ENCODE assay signal across 10 cellular contexts in genomic region chr1:64223329-64224151, GRCh38. TPM values are rescaled to one million over a fixed set of nuclear protein-coding genes. Genes with fewer than 3 reads are reported as not detected.
DNase-seq lines count a peak whose midpoint lies in the region; ATAC-seq, FAIRE-seq and TF ChIP-seq lines count a peak whose summit lies in the region.
"Had no signal": no experiment of that assay in that cellular context is flagged by ENCODE, and none has a peak within 500 bp of the region (broad histone marks: within the 10 kb centered on the region; RNA-seq: fewer than 3 reads in every experiment).

No MANE protein-coding gene starts in this region.

- TF ChIP-seq CTCF in AG09309 (IDR thresholded peaks at IDR 0.05; ENCODE audit: control insufficient read depth, insufficient read depth, low read depth, low read length, missing control alignments) (no peak), cardiac fibroblast (IDR thresholded peaks at IDR 0.05; ENCODE audit: low read depth, low read length) (no peak)

- ATAC-seq in GM21367 (IDR thresholded peaks at IDR 0.05; ENCODE audit: unreplicated experiment): peak; percentile 73
- ATAC-seq: right lobe of liver had no signal

- H3K4me3 ChIP-seq in AG09309 (ENCODE audit: control insufficient read depth, low read depth, low read length) (no peak overlapping the region), cardiac fibroblast (replicated peaks in 1 of 2; ENCODE audit: low read depth in 2 of 2, low read length in 2 of 2) (no peak overlapping the region)
- H3K4me3 ChIP-seq: right lobe of liver had no signal

- no peak for FAIRE-seq in GM19239 (lab: Jason Lieb, UNC)

- DNase-seq in AG09309 (ENCODE audit: low read depth) (peak; percentile 82), HS-27A (ENCODE audit: low read depth) (peak; percentile 85), cardiac fibroblast (ENCODE audit: low read depth in 2 of 2) (peak; percentile 70 to 91), occipital lobe (lab: John Stamatoyannopoulos, UW) (no peak), NCI-H2171 treated with DMSO at 0.1 percent for 48 hours (lab: John Stamatoyannopoulos, UW) (no peak), inferior parietal cortex (ENCODE audit: extremely low spot score) (no peak), GM19239 (ENCODE audit: insufficient read length, low spot score) (no peak)
- DNase-seq: right lobe of liver had no signal

RNA-seq across cellular contexts. Expression of gene UBE2U, which starts 20.1 kb away (rescaled TPM):
- not detected for total RNA-seq in occipital lobe
- total RNA-seq: dermis microvascular lymphatic vessel endothelial cell, right lobe of liver had no signal

Comparison
In these comparisons a context has a peak if more than half of its experiments do, and no peak if none do; other contexts are left out.
1. DNase-seq: peak in AG09309 (single experiment), HS-27A (single experiment) and cardiac fibroblast (2 of 2); none in occipital lobe (single experiment), NCI-H2171 treated with DMSO at 0.1 percent for 48 hours (single experiment), inferior parietal cortex (single experiment) and GM19239 (single experiment).